Comparison of ENCODE assay signal across 8 cellular contexts in the genomic region with DNA sequence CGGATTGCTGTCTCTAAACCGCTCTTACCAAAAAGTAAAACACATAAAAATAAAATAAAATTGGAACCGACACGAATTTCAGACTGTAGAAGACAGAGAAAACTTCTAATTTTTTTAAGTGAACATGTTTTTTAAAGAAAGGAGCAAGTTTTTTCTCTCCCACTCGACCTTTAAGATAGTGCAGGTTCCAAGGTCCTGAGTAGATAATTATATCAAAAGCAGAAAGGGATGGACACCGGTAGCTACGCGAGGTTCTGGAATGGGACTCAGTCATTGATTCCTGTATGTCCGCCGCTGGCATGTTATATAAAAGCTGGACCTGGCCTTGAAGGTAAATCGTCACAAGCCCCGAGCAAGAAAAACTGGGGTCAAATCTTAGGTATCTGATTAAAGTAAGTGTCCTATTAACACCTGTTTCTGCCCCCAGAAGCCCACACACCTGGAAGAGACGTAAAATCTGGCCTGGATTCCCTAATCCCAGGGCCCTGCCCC. TPM values are rescaled to one million over a fixed set of nuclear protein-coding genes. Genes with fewer than 3 reads are reported as not detected.
DNase-seq lines count a peak whose midpoint lies in the region; ATAC-seq and TF ChIP-seq lines count a peak whose summit lies in the region.

No MANE protein-coding gene starts in this region.

- H3K9ac ChIP-seq in PC-3 (ENCODE audit: low read length): peak overlapping the region; percentile 54

- H3F3A ChIP-seq in PC-3 (ENCODE audit: low read length, unreplicated experiment): no peaks in the 10 kb centered on the region

- H3K27me3 Mint-ChIP-seq in CD8-positive, alpha-beta memory T cell: no peaks in the 10 kb centered on the region
- H3K27me3 Mint-ChIP-seq in endothelial cell (ENCODE audit: unreplicated experiment) (peaks cover 8% of the 10 kb centered on the region), osteocyte (ENCODE audit: unreplicated experiment) (no peaks in the 10 kb centered on the region)

- BruUV-seq in PC-3 (replicated peaks; lab: Mats Ljungman, UMichigan): no TSS peak

- peak overlapping the region; percentile 78 for H3K4me3 ChIP-seq in CD8-positive, alpha-beta memory T cell (ENCODE audit: low read length)
- peak overlapping the region; percentile 89 for H3K4me3 ChIP-seq in PC-3 (ENCODE audit: low read length)

- no peaks in the 10 kb centered on the region for H3K9me3 ChIP-seq in CD8-positive, alpha-beta memory T cell (ENCODE audit: low read length)
- no peaks in the 10 kb centered on the region for H3K9me3 ChIP-seq in PC-3 (ENCODE audit: low read length)

- peaks cover 80% of the 10 kb centered on the region for H3K79me2 ChIP-seq in PC-3 (ENCODE audit: low read length)

- no peaks in the 10 kb centered on the region for H3K9me3 Mint-ChIP-seq in CD8-positive, alpha-beta memory T cell
- H3K9me3 Mint-ChIP-seq in endothelial cell (ENCODE audit: unreplicated experiment) (no peaks in the 10 kb centered on the region), osteocyte (ENCODE audit: unreplicated experiment) (no peaks in the 10 kb centered on the region)

- peaks cover 41 to 62% (median 61%) of the 10 kb centered on the region in 3 donors for H3K4me1 Mint-ChIP-seq in CD8-positive, alpha-beta memory T cell
- H3K4me1 Mint-ChIP-seq in endothelial cell (ENCODE audit: unreplicated experiment): peaks cover 17% of the 10 kb centered on the region
- H3K4me1 Mint-ChIP-seq in osteocyte (ENCODE audit: unreplicated experiment): peaks cover 33% of the 10 kb centered on the region

- H3K36me3 ChIP-seq in CD8-positive, alpha-beta memory T cell (ENCODE audit: insufficient read depth, low read length): no peaks in the 10 kb centered on the region
- H3K36me3 ChIP-seq in PC-3 (ENCODE audit: low read depth, low read length): no peaks in the 10 kb centered on the region

- peaks cover 32% of the 10 kb centered on the region for H3K4me1 ChIP-seq in CD8-positive, alpha-beta memory T cell (ENCODE audit: insufficient read depth, low read length)
- peaks cover 20% of the 10 kb centered on the region for H3K4me1 ChIP-seq in PC-3 (ENCODE audit: insufficient read depth, low read length)

- peak overlapping the region; percentile 94 to 99 (median 98) for H3K4me3 Mint-ChIP-seq in CD8-positive, alpha-beta memory T cell
- H3K4me3 Mint-ChIP-seq in endothelial cell (ENCODE audit: unreplicated experiment): peak overlapping the region; percentile 96
- peak overlapping the region; percentile 92 for H3K4me3 Mint-ChIP-seq in osteocyte (ENCODE audit: unreplicated experiment)

- H3K27ac ChIP-seq in CD8-positive, alpha-beta memory T cell (ENCODE audit: low read depth, low read length): peak overlapping the region; percentile 85
- peak overlapping the region; percentile 26 for H3K27ac ChIP-seq in PC-3 (ENCODE audit: low read length)

- peak overlapping the region; percentile 93 to 99 (median 97) for H3K27ac Mint-ChIP-seq in CD8-positive, alpha-beta memory T cell
- H3K27ac Mint-ChIP-seq in endothelial cell (ENCODE audit: unreplicated experiment) (peak overlapping the region; percentile 74), osteocyte (ENCODE audit: unreplicated experiment) (peak overlapping the region; percentile 97)

- no peak for TF ChIP-seq CTCF in PC-3 (conservative IDR thresholded peaks at IDR 0.05; ENCODE audit: low read depth, low read length)
- TF ChIP-seq CTCF in endothelial cell (IDR thresholded peaks at IDR 0.05; ENCODE audit: unreplicated experiment): no peak
- no peak for TF ChIP-seq CTCF in osteocyte (IDR thresholded peaks at IDR 0.05)

- H3K27me3 ChIP-seq in CD8-positive, alpha-beta memory T cell (ENCODE audit: insufficient read depth, low read length, poor library complexity, severe bottlenecking): no peaks in the 10 kb centered on the region
- no peaks in the 10 kb centered on the region for H3K27me3 ChIP-seq in PC-3 (ENCODE audit: low read length)

- no peaks in the 10 kb centered on the region for H3K9me2 ChIP-seq in PC-3 (replicated peaks; ENCODE audit: low read length)

- peak overlapping the region; percentile 95 for H2AFZ ChIP-seq in PC-3 (ENCODE audit: low read length)

- peak; percentile 2 for ATAC-seq in GM21717 (IDR thresholded peaks at IDR 0.05; ENCODE audit: unreplicated experiment)
- ATAC-seq in PC-3: peak; percentile 24
- ATAC-seq in GM21786 (IDR thresholded peaks at IDR 0.05; ENCODE audit: unreplicated experiment): no peak

- peaks cover 22% of the 10 kb centered on the region for H4K20me1 ChIP-seq in PC-3 (ENCODE audit: low read length)

- no peak for DNase-seq in CD8-positive, alpha-beta memory T cell
- DNase-seq in PC-3 (no peak), endothelial cell (ENCODE audit: low spot score) (no peak), osteocyte (ENCODE audit: extremely low spot score, unreplicated experiment) (no peak), SK-N-DZ (ENCODE audit: low spot score) (no peak), glomerular visceral epithelial cell (ENCODE audit: extremely low spot score) (no peak)

- CTCF ChIA-PET in CD8-positive, alpha-beta memory T cell (lab: Charles Lee): interaction anchor here (1.1 to 2.0 kb wide), 9 partner anchors 9 to 1638 kb away, joined by 3 to 14 read pairs (median 4); a partner anchor contains a TSS
- CTCF ChIA-PET in PC-3 (lab: Charles Lee): interaction anchor here (0.7 to 1.1 kb wide), 2 partner anchors 22 to 78 kb away, joined by 3 to 6 read pairs; no protein-coding TSS in a partner anchor

- POLR2A ChIA-PET in CD8-positive, alpha-beta memory T cell (lab: Charles Lee): interaction anchor here (0.6 to 2.5 kb wide), 3 partner anchors 65 to 119 kb away, joined by 3 to 25 read pairs (median 3); a partner anchor contains a TSS
- POLR2A ChIA-PET in PC-3 (lab: Charles Lee; ENCODE audit: unreplicated experiment): interaction anchor here (0.5 to 0.9 kb wide), 6 partner anchors 31 to 117 kb away, joined by 3 to 7 read pairs (median 4); no protein-coding TSS in a partner anchor

- H3K36me3 Mint-ChIP-seq in CD8-positive, alpha-beta memory T cell: peaks cover 0 to 25% (median 0%) of the 10 kb centered on the region in 3 donors
- H3K36me3 Mint-ChIP-seq in endothelial cell (ENCODE audit: low read depth, unreplicated experiment) (no peaks in the 10 kb centered on the region), osteocyte (ENCODE audit: unreplicated experiment) (no peaks in the 10 kb centered on the region)

- intact Hi-C loops in PC-3 (cut with micrococcal nuclease): loop anchor here (1.0 to 2.0 kb wide), 2 partner anchors 66 to 91 kb away; a partner anchor contains a TSS

- peak overlapping the region; percentile 95 for H3K4me2 ChIP-seq in PC-3 (ENCODE audit: low read length)

RNA-seq across cellular contexts. Expression of a gene that starts 0.5 kb away (rescaled TPM):
- 10 to 100 TPM; 51.4 to 55.6 TPM for total RNA-seq in CD8-positive, alpha-beta memory T cell
- polyA plus RNA-seq in CD8-positive, alpha-beta memory T cell: 63.5 TPM
- total RNA-seq in PC-3 (2014; rRNA removed) (57.1 and 68.8 TPM in 2 replicates), endothelial cell (ENCODE audit: unreplicated experiment) (38.1 TPM), osteocyte (29.9 and 30.5 TPM in 2 replicates)
- polyA plus RNA-seq in SK-N-DZ (2014; cell fraction: cytosol; rRNA removed): 51.7 and 55.2 TPM in 2 replicates
- polyA plus RNA-seq in SK-N-DZ (2014; cell fraction: nucleus; rRNA removed): 42.4 and 60.5 TPM in 2 replicates

RNA-seq across cellular contexts. Expression of a gene that starts 0.8 kb away (rescaled TPM):
- 1 to 10 TPM; 7.0 to 7.6 TPM for total RNA-seq in CD8-positive, alpha-beta memory T cell
- 1.6 TPM for polyA plus RNA-seq in CD8-positive, alpha-beta memory T cell
- 7.1 and 8.4 TPM in 2 replicates for total RNA-seq in PC-3 (2014; rRNA removed)
- 5.5 TPM for total RNA-seq in endothelial cell (ENCODE audit: unreplicated experiment)
- 5.3 and 5.9 TPM in 2 replicates for total RNA-seq in osteocyte
- polyA plus RNA-seq in SK-N-DZ (2014; cell fraction: cytosol; rRNA removed): 3.1 and 3.4 TPM in 2 replicates
- polyA plus RNA-seq in SK-N-DZ (2014; cell fraction: nucleus; rRNA removed): 2.6 and 2.7 TPM in 2 replicates
